ENCODE assay signal across 8 cellular contexts in genomic region chr13:74290324-74290773, GRCh38.
DNase-seq lines count a peak whose midpoint lies in the region; ATAC-seq lines count a peak whose summit lies in the region.

No MANE protein-coding gene starts in this region.

- H2AFZ ChIP-seq in trophoblast cell (ENCODE audit: insufficient read depth, low read length, poor library complexity): no peak overlapping the region

- H3K36me3 ChIP-seq in trophoblast cell (ENCODE audit: control insufficient read depth in 1 of 2, insufficient read depth in 2 of 2, low read length in 2 of 2): no peaks in the 10 kb centered on the region

- H3K4me1 ChIP-seq in trophoblast cell (ENCODE audit: control insufficient read depth in 1 of 2, insufficient read depth in 2 of 2, low read length in 2 of 2): no peaks in the 10 kb centered on the region

- H3K27ac ChIP-seq in trophoblast cell (ENCODE audit: low read depth, low read length): no peak overlapping the region

- no peaks in the 10 kb centered on the region for H3K9me3 ChIP-seq in trophoblast cell (ENCODE audit: insufficient read depth, low read depth, low read length)

- peak; percentile 89 for DNase-seq in Ammon's horn (ENCODE audit: low spot score)
- DNase-seq in NCI-H524 (lab: John Stamatoyannopoulos, UW): peak; percentile 63 to 84
- peak; percentile 51 for DNase-seq in activated naive CD4-positive, alpha-beta T cell treated with anti-CD3 and anti-CD28 coated beads, Interleukin-2, amount 10 ng/mL, durations not matched to agents 7 days and 5 days
- peak; percentile 90 for DNase-seq in glomerular visceral epithelial cell (ENCODE audit: extremely low spot score)
- peak in 1 of 2 donors; percentile 18 for DNase-seq in trophoblast cell
- DNase-seq in T1000 (lab: John Stamatoyannopoulos, UW): no peak

- no peaks in the 10 kb centered on the region for H3K79me1 ChIP-seq in trophoblast cell (ENCODE audit: low read length)

- H3K9ac ChIP-seq in trophoblast cell (ENCODE audit: low read length): no peak overlapping the region

- H3K4me2 ChIP-seq in trophoblast cell (ENCODE audit: low read length): peak overlapping the region; percentile 38

- no peak overlapping the region for H3K23ac ChIP-seq in trophoblast cell (ENCODE audit: low read length)

- H4K91ac ChIP-seq in trophoblast cell (ENCODE audit: low read depth, low read length): no peak overlapping the region

- H3K79me2 ChIP-seq in trophoblast cell (ENCODE audit: control insufficient read depth, insufficient read depth, low read length, poor library complexity): no peaks in the 10 kb centered on the region

- H3K36me3 Mint-ChIP-seq in activated naive CD4-positive, alpha-beta T cell treated with anti-CD3 and anti-CD28 coated beads, Interleukin-2, amount 10 ng/mL, durations not matched to agents 7 days and 5 days: no peaks in the 10 kb centered on the region

- H3K4ac ChIP-seq in trophoblast cell (ENCODE audit: low read depth, low read length): no peak overlapping the region

- H3K9me3 Mint-ChIP-seq in activated naive CD4-positive, alpha-beta T cell treated with anti-CD3 and anti-CD28 coated beads, Interleukin-2, amount 10 ng/mL, durations not matched to agents 7 days and 5 days: no peaks in the 10 kb centered on the region

- CTCF ChIA-PET in activated naive CD4-positive, alpha-beta T cell treated with anti-CD3 and anti-CD28 coated beads, Interleukin-2, amount 10 ng/mL, durations not matched to agents 7 days and 5 days (lab: Charles Lee): interaction anchor here (1.0 to 1.3 kb wide), 2 partner anchors 456 to 929 kb away, joined by 3 to 6 read pairs; no protein-coding TSS in a partner anchor

- peaks cover 3% of the 10 kb centered on the region for H3K27me3 Mint-ChIP-seq in activated naive CD4-positive, alpha-beta T cell treated with anti-CD3 and anti-CD28 coated beads, Interleukin-2, amount 10 ng/mL, durations not matched to agents 7 days and 5 days

- peak overlapping the region; percentile 62 for H3K27ac Mint-ChIP-seq in activated naive CD4-positive, alpha-beta T cell treated with anti-CD3 and anti-CD28 coated beads, Interleukin-2, amount 10 ng/mL, durations not matched to agents 7 days and 5 days

- ATAC-seq in GM18909 (IDR thresholded peaks at IDR 0.05; ENCODE audit: poor library complexity, unreplicated experiment) (peak; percentile 70), HG03103 (IDR thresholded peaks at IDR 0.05; ENCODE audit: low read depth, unreplicated experiment) (peak; percentile 78)

- WGBS in trophoblast cell (ENCODE audit: extremely low coverage, insufficient coverage, insufficient read length): no CpG with 5 or more reads among the region's 6 CpGs

- no peak overlapping the region for H4K8ac ChIP-seq in trophoblast cell (ENCODE audit: low read depth, low read length)

- no peak overlapping the region for H2BK5ac ChIP-seq in trophoblast cell (ENCODE audit: low read depth, low read length, poor library complexity)

- no peak overlapping the region for H2BK12ac ChIP-seq in trophoblast cell (ENCODE audit: low read length)

- H3K4me3 Mint-ChIP-seq in activated naive CD4-positive, alpha-beta T cell treated with anti-CD3 and anti-CD28 coated beads, Interleukin-2, amount 10 ng/mL, durations not matched to agents 7 days and 5 days: no peak overlapping the region

- no peak overlapping the region for H2BK120ac ChIP-seq in trophoblast cell (ENCODE audit: insufficient read depth, low read length, poor library complexity)

- no peak overlapping the region for H3K14ac ChIP-seq in trophoblast cell (ENCODE audit: low read length)

- H4K12ac ChIP-seq in trophoblast cell (ENCODE audit: low read depth, low read length): no peak overlapping the region

- peaks cover 50% of the 10 kb centered on the region for H3K4me1 Mint-ChIP-seq in activated naive CD4-positive, alpha-beta T cell treated with anti-CD3 and anti-CD28 coated beads, Interleukin-2, amount 10 ng/mL, durations not matched to agents 7 days and 5 days

- H3K27me3 ChIP-seq in trophoblast cell (ENCODE audit: insufficient read depth, low read length): no peaks in the 10 kb centered on the region

- no peak overlapping the region for H3K4me3 ChIP-seq in trophoblast cell (ENCODE audit: low read depth, low read length)

- H2AK5ac ChIP-seq in trophoblast cell (ENCODE audit: low read length): no peak overlapping the region

- no peak overlapping the region for H3K18ac ChIP-seq in trophoblast cell (ENCODE audit: low read length)
